In the genomic region with DNA sequence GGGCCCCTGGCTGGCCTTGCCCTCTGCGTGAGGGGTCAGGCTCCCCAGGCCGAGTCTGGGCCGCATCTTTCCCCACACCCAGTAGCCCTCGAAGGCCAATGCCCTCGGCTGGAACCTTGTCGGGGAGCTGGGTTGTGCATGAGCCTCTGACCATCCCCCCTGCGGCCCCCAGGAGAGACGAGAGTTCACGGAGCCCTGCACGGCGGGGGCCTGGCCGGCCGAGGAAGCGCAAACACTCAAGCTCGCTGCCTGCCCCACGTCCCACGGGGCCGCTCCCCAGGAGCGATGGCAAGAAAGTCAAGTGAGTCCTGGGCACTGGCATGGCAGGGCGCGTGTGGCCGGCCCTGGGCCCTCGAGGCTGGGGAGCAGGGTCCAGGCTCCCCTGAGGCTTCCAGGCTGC, we compare ENCODE assay signal across 19 cellular contexts. TPM values are rescaled to one million over a fixed set of nuclear protein-coding genes. Genes with fewer than 3 reads are reported as not detected.
"Had no signal": no experiment of that assay in that cellular context is flagged by ENCODE, and none has a peak within 500 bp of the region (broad histone marks: within the 10 kb centered on the region; RNA-seq: fewer than 3 reads in every experiment).

No MANE protein-coding gene starts in this region.

- H3K4me2 ChIP-seq: SK-N-SH had no signal

- H3K9ac ChIP-seq: SK-N-SH had no signal

- H3K36me3 Mint-ChIP-seq: activated naive CD8-positive, alpha-beta T cell had no signal

- H3K27ac Mint-ChIP-seq: activated CD4-positive, alpha-beta memory T cell treated with anti-CD3 and anti-CD28 coated beads, Interleukin-2, amount 10 ng/mL, durations not matched to agents 7 days and 5 days; activated CD4-positive, alpha-beta T cell treated with anti-CD3 and anti-CD28 coated beads for 36 hours; activated naive CD4-positive, alpha-beta T cell treated with anti-CD3 and anti-CD28 coated beads for 36 hours; activated naive CD8-positive, alpha-beta T cell; activated T-helper 17 cell treated with anti-CD3 and anti-CD28 coated beads, Interleukin-2, amount 50 U/mL, for 72 hours had no signal

- H3K27me3 Mint-ChIP-seq: activated CD4-positive, alpha-beta memory T cell treated with anti-CD3 and anti-CD28 coated beads, Interleukin-2, amount 10 ng/mL, durations not matched to agents 7 days and 5 days; activated CD4-positive, alpha-beta T cell treated with anti-CD3 and anti-CD28 coated beads for 36 hours; activated naive CD8-positive, alpha-beta T cell; activated T-helper 17 cell treated with anti-CD3 and anti-CD28 coated beads, Interleukin-2, amount 50 U/mL, for 72 hours had no signal

- H3K4me3 ChIP-seq: SJCRH30 had no signal

- H3K27me3 ChIP-seq: SJCRH30 had no signal

- H3K9me3 ChIP-seq: SJCRH30, SK-N-SH had no signal

- H3K36me3 ChIP-seq: SJCRH30 had no signal

- H3K4me3 Mint-ChIP-seq: activated CD4-positive, alpha-beta memory T cell treated with anti-CD3 and anti-CD28 coated beads, Interleukin-2, amount 10 ng/mL, durations not matched to agents 7 days and 5 days; activated CD4-positive, alpha-beta T cell treated with anti-CD3 and anti-CD28 coated beads for 36 hours; activated naive CD4-positive, alpha-beta T cell treated with anti-CD3 and anti-CD28 coated beads for 36 hours; activated T-helper 17 cell treated with anti-CD3 and anti-CD28 coated beads, Interleukin-2, amount 50 U/mL, for 72 hours had no signal

- DNase-seq: activated CD4-positive, alpha-beta memory T cell treated with anti-CD3 and anti-CD28 coated beads, Interleukin-2, amount 10 ng/mL, durations not matched to agents 7 days and 5 days; activated CD4-positive, alpha-beta T cell treated with anti-CD3 and anti-CD28 coated beads for 36 hours; activated CD4-positive, alpha-beta T cell treated with anti-CD3 and anti-CD28 coated beads, Interleukin-2, amount 50 U/mL, for 1 hour; activated gamma-delta T cell; activated naive CD4-positive, alpha-beta T cell treated with anti-CD3 and anti-CD28 coated beads for 36 hours; activated T-cell treated with anti-CD3 and anti-CD28 coated beads for 4 hours; activated T-cell treated with anti-CD3 and anti-CD28 coated beads, Interleukin-2, amount 50 U/mL, for 48 hours; cerebellar nuclear complex; NCI-H510A; OCI-M1; RPMI8226; SK-N-SH; T-helper 1 cell had no signal

- H3K9me3 Mint-ChIP-seq: activated CD4-positive, alpha-beta memory T cell treated with anti-CD3 and anti-CD28 coated beads, Interleukin-2, amount 10 ng/mL, durations not matched to agents 7 days and 5 days; activated naive CD4-positive, alpha-beta T cell treated with anti-CD3 and anti-CD28 coated beads for 36 hours; activated T-helper 17 cell treated with anti-CD3 and anti-CD28 coated beads, Interleukin-2, amount 50 U/mL, for 72 hours had no signal

- H3K27ac ChIP-seq: SJCRH30, VCaP had no signal

- ATAC-seq: activated CD4-positive, alpha-beta T cell treated with anti-CD3 and anti-CD28 coated beads for 36 hours; activated T-helper 17 cell treated with anti-CD3 and anti-CD28 coated beads, Interleukin-2, amount 50 U/mL, for 72 hours; Right ventricle myocardium inferior had no signal

RNA-seq across cellular contexts. Expression of a gene that starts 57.3 kb away (rescaled TPM):
- total RNA-seq: activated CD8-positive, alpha-beta memory T cell treated with anti-CD3 and anti-CD28 coated beads for 36 hours had no signal
